Comparison of ENCODE assay signal across 13 cellular contexts in genomic region chr12:25269701-25270100, GRCh38. TPM values are rescaled to one million over a fixed set of nuclear protein-coding genes. Genes with fewer than 3 reads are reported as not detected.
A peak's percentile ranks its signal among the peaks of the same experiment; 100 is the strongest.
DNase-seq lines count a peak whose midpoint lies in the region; ATAC-seq and TF ChIP-seq lines count a peak whose summit lies in the region.
"Had no signal": no experiment of that assay in that cellular context is flagged by ENCODE, and none has a peak within 500 bp of the region (broad histone marks: within the 10 kb centered on the region; RNA-seq: fewer than 3 reads in every experiment).

No MANE protein-coding gene starts in this region.

- H3K4me1 Mint-ChIP-seq in activated T-helper 17 cell treated with anti-CD3 and anti-CD28 coated beads, Interleukin-2, amount 50 U/mL, for 72 hours = no peaks in the 10 kb centered on the region
- H3K4me1 Mint-ChIP-seq in glutamatergic neuron (ENCODE audit: low read depth, unreplicated experiment) = no peaks in the 10 kb centered on the region

- no peaks in the 10 kb centered on the region for H3K9me3 Mint-ChIP-seq in activated T-helper 17 cell treated with anti-CD3 and anti-CD28 coated beads, Interleukin-2, amount 50 U/mL, for 72 hours
- no peaks in the 10 kb centered on the region for H3K9me3 Mint-ChIP-seq in glutamatergic neuron (ENCODE audit: unreplicated experiment)

- TF ChIP-seq EP300 in transverse colon (IDR thresholded peaks at IDR 0.05; ENCODE audit: low read depth) (no peak), tibial nerve (IDR thresholded peaks at IDR 0.05) (no peak)

- in situ Hi-C loops in transverse colon (cut with MboI; ENCODE audit: low pct_ligation_motif_present in 1 of 4, low pct_unique_long_range_greater_than_20kb in 1 of 4, low sequenced_read_pairs in 3 of 4) = no loop called here

- H3K27ac ChIP-seq in transverse colon (no peak overlapping the region), tibial nerve (no peak overlapping the region)
- H3K27ac ChIP-seq: neutrophil had no signal

- H3K4me3 ChIP-seq in transverse colon (no peak overlapping the region), tibial nerve (no peak overlapping the region)

- peaks cover 3% of the 10 kb centered on the region for H3K27me3 Mint-ChIP-seq in activated T-helper 17 cell treated with anti-CD3 and anti-CD28 coated beads, Interleukin-2, amount 50 U/mL, for 72 hours
- H3K27me3 Mint-ChIP-seq in glutamatergic neuron (ENCODE audit: unreplicated experiment) = peaks cover 1% of the 10 kb centered on the region

- intact Hi-C loops in transverse colon (cut with DNase I; ENCODE audit: low total_unique reads) = no loop called here

- no peaks in the 10 kb centered on the region for H3K4me1 ChIP-seq in transverse colon
- no peaks in the 10 kb centered on the region for H3K4me1 ChIP-seq in tibial nerve

- TF ChIP-seq CTCF in glutamatergic neuron (IDR thresholded peaks at IDR 0.05; ENCODE audit: partially characterized antibody, unreplicated experiment) = no peak
- no peak for TF ChIP-seq CTCF in transverse colon (IDR thresholded peaks at IDR 0.05)
- TF ChIP-seq CTCF in tibial nerve (IDR thresholded peaks at IDR 0.05) = no peak

- 84 to 92% methylated on average over 2 of the region's 2 CpGs for WGBS in transverse colon (ENCODE audit: low coverage in 1 of 2), 2 donors
- WGBS in tibial nerve, 2 donors = 90% methylated on average over 2 of the region's 2 CpGs

- no peak for DNase-seq in glutamatergic neuron
- no peak for DNase-seq in transverse colon
- no peak for DNase-seq in NCI-H1436 (lab: John Stamatoyannopoulos, UW)
- no peak for DNase-seq in tibial nerve (ENCODE audit: low spot score in 2 of 2)
- DNase-seq: erythroblast, islet precursor cell, NCI-H1105 had no signal

- H3K4me3 Mint-ChIP-seq in activated T-helper 17 cell treated with anti-CD3 and anti-CD28 coated beads, Interleukin-2, amount 50 U/mL, for 72 hours = no peak overlapping the region
- H3K4me3 Mint-ChIP-seq in glutamatergic neuron (ENCODE audit: unreplicated experiment) = no peak overlapping the region

- no peaks in the 10 kb centered on the region for H3K36me3 Mint-ChIP-seq in activated T-helper 17 cell treated with anti-CD3 and anti-CD28 coated beads, Interleukin-2, amount 50 U/mL, for 72 hours (ENCODE audit: low read depth)
- no peaks in the 10 kb centered on the region for H3K36me3 Mint-ChIP-seq in glutamatergic neuron (ENCODE audit: unreplicated experiment)

- H3K36me3 ChIP-seq in transverse colon (no peaks in the 10 kb centered on the region), tibial nerve (no peaks in the 10 kb centered on the region)
- H3K36me3 ChIP-seq: neutrophil had no signal

- ATAC-seq in GM18861 (IDR thresholded peaks at IDR 0.05; ENCODE audit: unreplicated experiment) = peak; percentile 72
- peak; percentile 79 for ATAC-seq in GM21717 (IDR thresholded peaks at IDR 0.05; ENCODE audit: unreplicated experiment)
- ATAC-seq in HG03280 (IDR thresholded peaks at IDR 0.05; ENCODE audit: unreplicated experiment) = peak; percentile 79
- ATAC-seq in activated T-helper 17 cell treated with anti-CD3 and anti-CD28 coated beads, Interleukin-2, amount 50 U/mL, for 72 hours (replicated peaks) = peak; percentile 55
- ATAC-seq: Right ventricle myocardium inferior had no signal

- no peaks in the 10 kb centered on the region for H3K9me3 ChIP-seq in transverse colon
- no peaks in the 10 kb centered on the region for H3K9me3 ChIP-seq in tibial nerve
- H3K9me3 ChIP-seq: neutrophil had no signal

- H3K27me3 ChIP-seq in transverse colon (no peaks in the 10 kb centered on the region), tibial nerve (no peaks in the 10 kb centered on the region)
- H3K27me3 ChIP-seq: neutrophil had no signal

- no peak overlapping the region for H3K27ac Mint-ChIP-seq in activated T-helper 17 cell treated with anti-CD3 and anti-CD28 coated beads, Interleukin-2, amount 50 U/mL, for 72 hours
- no peak overlapping the region for H3K27ac Mint-ChIP-seq in glutamatergic neuron (ENCODE audit: unreplicated experiment)

- TF ChIP-seq POLR2A in transverse colon (IDR thresholded peaks at IDR 0.05) (no peak), tibial nerve (IDR thresholded peaks at IDR 0.05) (no peak)

RNA-seq across cellular contexts. Expression of gene KRAS, which starts 19.0 kb away (rescaled TPM):
- 10 to 100 TPM; 11.7 to 14.6 TPM for total RNA-seq in activated T-helper 17 cell treated with anti-CD3 and anti-CD28 coated beads, Interleukin-2, amount 50 U/mL, for 72 hours
- total RNA-seq in glutamatergic neuron (ENCODE audit: unreplicated experiment) (42.6 TPM), transverse colon (10 to 100 TPM in 3 of 4 donors, 1 to 10 TPM in 1; 7.6 to 40.6 (median 30.5) TPM), tibial nerve (10 to 100 TPM; 19.2 to 36.3 (median 28.0) TPM)
